Comparison of ENCODE assay signal across 17 cellular contexts in the genomic region with DNA sequence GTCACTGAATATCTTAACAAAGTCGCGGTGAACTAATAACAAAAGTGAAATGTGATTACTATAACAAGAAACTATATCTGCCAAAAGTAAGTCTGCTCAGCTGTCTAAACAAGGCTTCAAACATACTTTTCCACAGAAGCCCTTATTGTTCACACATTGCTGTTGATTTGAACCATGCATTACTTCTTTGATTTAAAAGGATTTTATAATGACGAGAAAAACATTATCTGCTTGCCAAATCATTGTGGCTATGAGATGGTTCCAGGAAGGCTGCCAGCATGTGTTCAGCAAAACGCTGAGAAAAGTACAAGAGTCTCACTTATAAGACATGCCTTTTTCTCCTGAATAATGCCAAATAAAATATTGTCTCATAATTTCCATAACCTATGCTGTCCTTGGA. TPM values are rescaled to one million over a fixed set of nuclear protein-coding genes. Genes with fewer than 3 reads are reported as not detected.
A peak's percentile ranks its signal among the peaks of the same experiment; 100 is the strongest.
DNase-seq lines count a peak whose midpoint lies in the region; ATAC-seq and TF ChIP-seq lines count a peak whose summit lies in the region.
"Had no signal": no experiment of that assay in that cellular context is flagged by ENCODE, and none has a peak within 500 bp of the region (broad histone marks: within the 10 kb centered on the region; RNA-seq: fewer than 3 reads in every experiment).

No MANE protein-coding gene starts in this region.

- intact Hi-C loops in left colon (cut with DNase I, micrococcal nuclease), result no loop called here
- intact Hi-C loops in lower leg skin (cut with DNase I; ENCODE audit: low total_unique reads), result no loop called here

- 11 to 17% methylated on average over 4 of the region's 4 CpGs for WGBS in lower leg skin, 2 donors

- H3K4me3 ChIP-seq in lower leg skin (ENCODE audit: low read depth, poor library complexity, severe bottlenecking), result no peak overlapping the region
- H3K4me3 ChIP-seq: BLaER1, right lobe of liver had no signal

- no peak overlapping the region for H3K4me3 Mint-ChIP-seq in nephron
- H3K4me3 Mint-ChIP-seq: activated CD4-positive, alpha-beta memory T cell treated with anti-CD3 and anti-CD28 coated beads, Interleukin-2, amount 10 ng/mL, durations not matched to agents 7 days and 5 days had no signal

- no peak for TF ChIP-seq CTCF in AG09319 (IDR thresholded peaks at IDR 0.05; ENCODE audit: low read depth, low read length)
- no peak for TF ChIP-seq CTCF in nephron (IDR thresholded peaks at IDR 0.05; ENCODE audit: unreplicated experiment in 3 of 3)
- no peak for TF ChIP-seq CTCF in lower leg skin (IDR thresholded peaks at IDR 0.05)
- no peak for TF ChIP-seq CTCF in RWPE1 (conservative IDR thresholded peaks at IDR 0.05; ENCODE audit: low read depth)

- POLR2A ChIA-PET in RWPE1 (lab: Yijun Ruan, JAX; ENCODE audit: low non-redundant PET), result no interaction called here

- no peak for TF ChIP-seq POLR2A in lower leg skin (IDR thresholded peaks at IDR 0.05)

- H3K27me3 Mint-ChIP-seq in nephron (ENCODE audit: low read depth), result no peaks in the 10 kb centered on the region
- H3K27me3 Mint-ChIP-seq: activated CD4-positive, alpha-beta memory T cell treated with anti-CD3 and anti-CD28 coated beads, Interleukin-2, amount 10 ng/mL, durations not matched to agents 7 days and 5 days had no signal

- no peaks in the 10 kb centered on the region for H3K36me3 Mint-ChIP-seq in nephron (ENCODE audit: low read depth)

- H3K27ac ChIP-seq in RWPE1, result no peak overlapping the region
- H3K27ac ChIP-seq: BLaER1, right lobe of liver had no signal

- H3K4me1 Mint-ChIP-seq in nephron, result peaks cover 17% of the 10 kb centered on the region
- H3K4me1 Mint-ChIP-seq: activated CD4-positive, alpha-beta memory T cell treated with anti-CD3 and anti-CD28 coated beads, Interleukin-2, amount 10 ng/mL, durations not matched to agents 7 days and 5 days had no signal

- DNase-seq in AG09319 (ENCODE audit: extremely low read depth, low read depth), result peak; percentile 10
- DNase-seq in NCI-H2196 treated with DMSO at 0.1 percent for 48 hours (lab: John Stamatoyannopoulos, UW; ENCODE audit: unreplicated experiment), result peak; percentile 33
- DNase-seq in cerebellar cortex (ENCODE audit: low spot score), result peak; percentile 67
- no peak for DNase-seq in left colon
- no peak for DNase-seq in lower leg skin (ENCODE audit: low spot score in 2 of 2)
- DNase-seq in RWPE1 (ENCODE audit: low spot score), result no peak
- DNase-seq: activated CD4-positive, alpha-beta memory T cell treated with anti-CD3 and anti-CD28 coated beads, Interleukin-2, amount 10 ng/mL, durations not matched to agents 7 days and 5 days; activated naive CD4-positive, alpha-beta T cell; effector CD8-positive, alpha-beta T cell; MV-4-11; NK-92 treated with Interleukin-12 subunit alpha and Interleukin-12 subunit beta, amount 100 ng/mL, for 24 hours; right lobe of liver had no signal

- H3K27ac Mint-ChIP-seq in nephron, result peak overlapping the region; percentile 23 to 53 (median 43)
- H3K27ac Mint-ChIP-seq: activated CD4-positive, alpha-beta memory T cell treated with anti-CD3 and anti-CD28 coated beads, Interleukin-2, amount 10 ng/mL, durations not matched to agents 7 days and 5 days had no signal

- CTCF ChIA-PET in RWPE1 (lab: Yijun Ruan, JAX), result interaction anchor here (0.6 kb wide), 1 partner anchor 395 kb away, joined by 5 read pairs; no protein-coding TSS in a partner anchor

- ATAC-seq in left colon, result no peak
- ATAC-seq in GM18868 (IDR thresholded peaks at IDR 0.05; ENCODE audit: unreplicated experiment), result no peak
- ATAC-seq: right lobe of liver had no signal

- peaks cover 3% of the 10 kb centered on the region for H3K9me3 Mint-ChIP-seq in nephron

RNA-seq across cellular contexts. Expression of gene RNF133, which starts 24.4 kb away (rescaled TPM):
- total RNA-seq in left colon (1 to 10 TPM in 1 of 2 donors, under 1 TPM in 1; 0.53 to 1.3 TPM), lower leg skin (under 1 TPM in 1 of 4 donors, not detected in 3; 0.16 TPM)
- total RNA-seq: activated CD4-positive, alpha-beta memory T cell treated with anti-CD3 and anti-CD28 coated beads, Interleukin-2, amount 10 ng/mL, durations not matched to agents 7 days and 5 days; mononuclear cell; T-helper 2 cell treated with Interferon-gamma antibody and Interleukin-4, amounts not matched to agents 100 ng/mL and 5 ng/mL, for 36 hours had no signal

RNA-seq across cellular contexts. Expression of gene RNF148, which starts 28.2 kb away (rescaled TPM):
- 1 to 10 TPM in 1 of 2 donors, under 1 TPM in 1; 0.25 to 1.0 TPM for total RNA-seq in left colon
- under 1 TPM in 2 of 4 donors, not detected in 2; 0.25 to 0.36 TPM for total RNA-seq in lower leg skin
- total RNA-seq: activated CD4-positive, alpha-beta memory T cell treated with anti-CD3 and anti-CD28 coated beads, Interleukin-2, amount 10 ng/mL, durations not matched to agents 7 days and 5 days; mononuclear cell; T-helper 2 cell treated with Interferon-gamma antibody and Interleukin-4, amounts not matched to agents 100 ng/mL and 5 ng/mL, for 36 hours had no signal

Comparison
In these comparisons a context has a peak if more than half of its experiments do, and no peak if none do; other contexts are left out.
1. DNase-seq: peak in AG09319 (single experiment), NCI-H2196 treated with DMSO at 0.1 percent for 48 hours (single experiment) and cerebellar cortex (single experiment); none in left colon (0 of 2), lower leg skin (0 of 2) and RWPE1 (single experiment).